Comparison of ENCODE assay signal across 17 cellular contexts in genomic region chr20:6855806-6856205, GRCh38.
"Had no signal": no experiment of that assay in that cellular context is flagged by ENCODE, and none has a peak within 500 bp of the region (broad histone marks: within the 10 kb centered on the region; RNA-seq: fewer than 3 reads in every experiment).

No MANE protein-coding gene starts in this region.

- H3K4me1 ChIP-seq: ascending aorta, left lung, transverse colon had no signal

- DNase-seq: activated CD4-positive, alpha-beta T cell treated with anti-CD3 and anti-CD28 coated beads for 1 hour; activated CD4-positive, alpha-beta T cell treated with anti-CD3 and anti-CD28 coated beads, Interleukin-2, amount 50 U/mL, for 1 hour; activated CD8-positive, alpha-beta T cell treated with anti-CD3 and anti-CD28 coated beads, Interleukin-2, amount 10 ng/mL, durations not matched to agents 7 days and 5 days; brain microvascular endothelial cell; central memory CD4-positive, alpha-beta T cell; effector memory CD4-positive, alpha-beta T cell; foreskin melanocyte; left lung; naive thymus-derived CD4-positive, alpha-beta T cell; small intestine; stimulated activated CD4-positive, alpha-beta T cell treated with anti-CD3 and anti-CD28 coated beads, Interleukin-2, amount 100 ng/mL, for 24 hours; stimulated activated naive CD8-positive, alpha-beta T cell treated with anti-CD3 and anti-CD28 coated beads, Interleukin-15, amount 100 ng/mL, for 72 hours; transverse colon had no signal

- H3K27ac ChIP-seq: ascending aorta, brain microvascular endothelial cell, left lung, neural progenitor cell, suprapubic skin, transverse colon had no signal

- H3K27me3 ChIP-seq: ascending aorta, brain microvascular endothelial cell, left lung, neural progenitor cell, transverse colon had no signal

- H3K4me2 ChIP-seq: neural progenitor cell had no signal

- H3K9ac ChIP-seq: neural progenitor cell had no signal

- H3K4me3 ChIP-seq: ascending aorta, left lung, lung, neural progenitor cell, suprapubic skin, transverse colon had no signal

- H2AFZ ChIP-seq: neural progenitor cell had no signal

- H3K36me3 ChIP-seq: ascending aorta, brain microvascular endothelial cell, left lung, neural progenitor cell, suprapubic skin, transverse colon had no signal

- H3K9me3 ChIP-seq: ascending aorta, left lung, suprapubic skin, transverse colon had no signal
